ENCODE assay signal across 12 cellular contexts in the genomic region with DNA sequence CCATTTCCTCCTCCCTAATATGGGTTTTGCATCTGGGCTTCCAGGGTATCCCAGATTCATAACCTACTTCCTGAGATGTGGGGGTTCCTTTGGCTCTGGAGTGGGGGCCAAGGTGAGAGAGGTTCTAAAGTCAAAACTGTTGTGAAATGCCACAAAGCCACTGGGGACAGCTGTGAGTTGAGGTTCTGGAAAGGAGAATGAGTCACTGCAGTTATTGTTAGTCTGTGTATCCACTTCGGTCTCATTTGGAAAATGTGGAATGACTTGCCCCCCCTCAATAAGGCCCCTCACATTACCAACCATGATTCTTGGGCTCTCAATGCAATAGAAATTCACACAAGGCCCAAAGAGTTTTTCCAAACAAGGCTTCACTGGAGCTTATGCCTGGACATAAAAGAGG. TPM values are rescaled to one million over a fixed set of nuclear protein-coding genes. Genes with fewer than 3 reads are reported as not detected.
A peak's percentile ranks its signal among the peaks of the same experiment; 100 is the strongest.
DNase-seq lines count a peak whose midpoint lies in the region; ATAC-seq, FAIRE-seq and TF ChIP-seq lines count a peak whose summit lies in the region.
"Had no signal": no experiment of that assay in that cellular context is flagged by ENCODE, and none has a peak within 500 bp of the region (broad histone marks: within the 10 kb centered on the region; RNA-seq: fewer than 3 reads in every experiment).

No MANE protein-coding gene starts in this region.

- intact Hi-C loops in endothelial cell of umbilical vein (cut with micrococcal nuclease) = loop anchor here (1.0 to 5.0 kb wide), 3 partner anchors 86 to 474 kb away; a partner anchor contains a TSS

- no peak for ATAC-seq in left lobe of liver

- FAIRE-seq in endothelial cell of umbilical vein (lab: Jason Lieb, UNC) = peak; percentile 50
- FAIRE-seq: GM18507 had no signal

- H2AFZ ChIP-seq in endothelial cell of umbilical vein (ENCODE audit: low read depth, low read length) = peak overlapping the region; percentile 26
- peak overlapping the region; percentile 84 for H2AFZ ChIP-seq in neural progenitor cell (replicated peaks)

- H3K9ac ChIP-seq in endothelial cell of umbilical vein (replicated peaks; ENCODE audit: extremely low read depth, insufficient read depth, low read length) (no peak overlapping the region), neural progenitor cell (no peak overlapping the region)

- H4K20me1 ChIP-seq in endothelial cell of umbilical vein (replicated peaks; ENCODE audit: control insufficient read depth, extremely low read depth, insufficient read depth, low read length) = no peaks in the 10 kb centered on the region
- H4K20me1 ChIP-seq in neural progenitor cell (ENCODE audit: low read depth) = no peaks in the 10 kb centered on the region

- dilution Hi-C loops in endothelial cell of umbilical vein (cut with MboI; ENCODE audit: extremely low pct_ligation_motif_present, low sequenced_read_pairs) = no loop called here

- H3K27ac Mint-ChIP-seq in neural progenitor cell = peak overlapping the region; percentile 100

- no TSS peak for BruUV-seq in endothelial cell of umbilical vein (replicated peaks; lab: Mats Ljungman, UMichigan)

- H3K79me2 ChIP-seq in endothelial cell of umbilical vein (ENCODE audit: control insufficient read depth, insufficient read depth, low read length) (no peaks in the 10 kb centered on the region), neural progenitor cell (ENCODE audit: low read depth) (no peaks in the 10 kb centered on the region)

- no peak overlapping the region for H3K4me3 ChIP-seq in endothelial cell of umbilical vein (replicated peaks in 1 of 3; ENCODE audit: insufficient read depth in 1 of 3, low read depth in 1 of 3, low read length in 3 of 3)
- H3K4me3 ChIP-seq in neural progenitor cell = no peak overlapping the region

- no peaks in the 10 kb centered on the region for H3K9me3 ChIP-seq in endothelial cell of umbilical vein (replicated peaks; ENCODE audit: control insufficient read depth, insufficient read depth, low read length)
- no peaks in the 10 kb centered on the region for H3K9me3 ChIP-seq in neural progenitor cell (ENCODE audit: low read depth)

- peak; percentile 16 for DNase-seq in A172 (ENCODE audit: low spot score)
- peak; percentile 57 for DNase-seq in MV-4-11 (lab: John Stamatoyannopoulos, UW)
- peak; percentile 55 for DNase-seq in endothelial cell of umbilical vein (ENCODE audit: low read depth, low spot score)
- no peak for DNase-seq in neural progenitor cell (ENCODE audit: low spot score)
- no peak for DNase-seq in NCI-H748 treated with DMSO at 0.1 percent for 48 hours (lab: John Stamatoyannopoulos, UW)
- DNase-seq in left lobe of liver (ENCODE audit: low spot score) = no peak
- no peak for DNase-seq in activated CD4-positive, alpha-beta T cell treated with anti-CD3 and anti-CD28 coated beads for 1 hour
- no peak for DNase-seq in NCI-H1105 (lab: John Stamatoyannopoulos, UW)
- DNase-seq: activated T-cell treated with anti-CD3 and anti-CD28 coated beads, Interleukin-2, amount 50 U/mL, for 1 hour; effector memory CD4-positive, alpha-beta T cell had no signal

- H3K9me3 Mint-ChIP-seq in neural progenitor cell = no peaks in the 10 kb centered on the region

- H3K27me3 ChIP-seq in endothelial cell of umbilical vein (ENCODE audit: control insufficient read depth in 2 of 2, insufficient read depth in 2 of 2, low read length in 2 of 2) (peaks cover 5 to 9% of the 10 kb centered on the region in 2 experiments), neural progenitor cell (no peaks in the 10 kb centered on the region)

- POLR2A ChIA-PET in endothelial cell of umbilical vein (lab: Charles Lee) = no interaction called here

- H3K27me3 Mint-ChIP-seq in neural progenitor cell (ENCODE audit: insufficient read depth, low read depth) = peaks cover 5% of the 10 kb centered on the region

- TF ChIP-seq POLR2A in endothelial cell of umbilical vein (IDR thresholded peaks at IDR 0.05; ENCODE audit: low read depth, low read length) = no peak

- H3K4me3 Mint-ChIP-seq in neural progenitor cell = peak overlapping the region; percentile 81

- H3K4me2 ChIP-seq in endothelial cell of umbilical vein (ENCODE audit: insufficient read depth, low read length) (peak overlapping the region; percentile 9), neural progenitor cell (no peak overlapping the region)

- no peaks in the 10 kb centered on the region for H3K36me3 ChIP-seq in endothelial cell of umbilical vein (ENCODE audit: control insufficient read depth in 2 of 2, extremely low read depth in 1 of 2, insufficient read depth in 2 of 2, low read length in 2 of 2)
- H3K36me3 ChIP-seq in neural progenitor cell = no peaks in the 10 kb centered on the region

- H3F3A ChIP-seq in neural progenitor cell (ENCODE audit: low read depth) = peaks cover 18% of the 10 kb centered on the region

- CTCF ChIA-PET in endothelial cell of umbilical vein (lab: Charles Lee) = interaction anchor here (1.9 to 4.1 kb wide), 4 partner anchors 14 to 83 kb away, joined by 5 to 23 read pairs (median 8); a partner anchor contains a TSS

- peaks cover 86% of the 10 kb centered on the region for H3K4me1 Mint-ChIP-seq in neural progenitor cell

- no peaks in the 10 kb centered on the region for H3K9me1 ChIP-seq in endothelial cell of umbilical vein (replicated peaks; ENCODE audit: control insufficient read depth, extremely low read depth, insufficient read depth, low read length)

- H3K27ac ChIP-seq in endothelial cell of umbilical vein (ENCODE audit: insufficient read depth, low read depth, low read length) (no peak overlapping the region), neural progenitor cell (no peak overlapping the region)
- H3K27ac ChIP-seq: HL-60 had no signal

- TF ChIP-seq CTCF in endothelial cell of umbilical vein (IDR thresholded peaks at IDR 0.05; ENCODE audit: extremely low read depth in 1 of 2, insufficient read depth in 1 of 2, low read depth in 1 of 2, low read length in 2 of 2) (peak; percentile 11 to 37), neural progenitor cell (IDR thresholded peaks at IDR 0.05) (no peak)

- H3K36me3 Mint-ChIP-seq in neural progenitor cell = no peaks in the 10 kb centered on the region

- peaks cover 35% of the 10 kb centered on the region for H3K4me1 ChIP-seq in endothelial cell of umbilical vein (ENCODE audit: control insufficient read depth, extremely low read depth, insufficient read depth, low read length)
- H3K4me1 ChIP-seq in neural progenitor cell = peaks cover 47% of the 10 kb centered on the region

TF ChIP-seq in endothelial cell of umbilical vein, 7 proteins besides CTCF, POLR2A, EP300 and RAD21:
- TF ChIP-seq FOS (IDR thresholded peaks at IDR 0.05; ENCODE audit: borderline replicate concordance, insufficient read depth, low read length) = peak; percentile 59
- TF ChIP-seq GATA2 (IDR thresholded peaks at IDR 0.05; ENCODE audit: insufficient read depth, insufficient read length, low read depth, low read length) = no peak
- TF ChIP-seq JUN (IDR thresholded peaks at IDR 0.05; ENCODE audit: borderline replicate concordance, insufficient read depth, insufficient read length, low read depth) = peak; percentile 46

RNA-seq across cellular contexts. Expression of a gene that starts 51.1 kb away (rescaled TPM):
- total RNA-seq in A172 (2014; rRNA removed; shearing (Covaris generic)) = 7.6 and 20.3 TPM in 2 replicates
- total RNA-seq in endothelial cell of umbilical vein = 2.3 and 5.8 TPM in 2 replicates
- polyA plus RNA-seq in endothelial cell of umbilical vein = 2.1 and 2.6 TPM in 2 replicates
- polyA plus RNA-seq in endothelial cell of umbilical vein (2011; cell fraction: cytosol; rRNA removed) = 2.5 and 2.8 TPM in 2 replicates
- 1.9 and 2.2 TPM in 2 replicates for polyA plus RNA-seq in endothelial cell of umbilical vein (2011; cell fraction: nucleus; rRNA removed)
- polyA plus RNA-seq in endothelial cell of umbilical vein (2012) = 3.3 and 5.0 TPM in 2 replicates
- 5.6 and 7.5 TPM in 2 replicates for polyA minus RNA-seq in endothelial cell of umbilical vein
- 4.0 TPM for polyA minus RNA-seq in endothelial cell of umbilical vein (2011; cell fraction: cytosol; rRNA and poly(A)+ RNA removed)
- 0.72 and 1.2 TPM in 2 replicates for polyA minus RNA-seq in endothelial cell of umbilical vein (2011; cell fraction: nucleus; rRNA and poly(A)+ RNA removed)
- total RNA-seq in neural progenitor cell (ENCODE audit: low replicate concordance) = 24.3 and 31.1 TPM in 2 replicates
- total RNA-seq in left lobe of liver = 5.5 TPM

Comparison
In these comparisons a context has a peak if more than half of its experiments do, and no peak if none do; other contexts are left out.
1. DNase-seq: peak in A172 (single experiment), MV-4-11 (single experiment) and endothelial cell of umbilical vein (single experiment); none in neural progenitor cell (single experiment), NCI-H748 treated with DMSO at 0.1 percent for 48 hours (single experiment), left lobe of liver (single experiment), activated CD4-positive, alpha-beta T cell treated with anti-CD3 and anti-CD28 coated beads for 1 hour (single experiment) and NCI-H1105 (single experiment).